19 cellular contexts compared by ENCODE assay signal in the genomic region with DNA sequence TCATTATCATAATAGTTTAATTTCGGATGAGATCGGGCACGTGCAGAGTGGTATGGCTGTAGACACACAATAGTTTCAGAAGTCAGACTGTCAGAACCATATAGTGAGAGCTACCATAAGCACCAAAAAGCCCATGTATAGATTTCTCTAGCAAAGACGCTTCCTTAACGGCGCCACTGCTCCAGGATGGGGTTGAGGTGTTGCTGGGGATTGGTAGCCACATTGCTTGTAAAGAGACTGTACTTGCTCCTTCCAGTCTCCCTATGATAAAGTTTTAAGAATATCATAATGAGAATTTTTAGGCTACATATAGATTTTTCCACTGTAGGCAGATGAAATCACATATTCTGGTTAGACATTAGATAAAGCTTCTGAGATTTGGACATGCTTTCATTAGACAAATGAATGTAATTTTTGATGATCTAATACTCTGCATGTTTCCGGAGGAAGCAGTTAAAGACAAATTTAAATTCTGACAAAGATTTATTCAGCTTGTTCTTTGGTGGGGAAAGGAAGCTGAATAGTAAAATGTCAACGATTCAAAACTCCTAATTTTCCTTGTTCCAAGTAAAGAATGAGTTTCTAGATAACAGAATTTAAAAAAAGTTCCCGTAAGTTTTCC.
DNase-seq lines count a peak whose midpoint lies in the region; ATAC-seq, FAIRE-seq and TF ChIP-seq lines count a peak whose summit lies in the region.
"Had no signal": no experiment of that assay in that cellular context is flagged by ENCODE, and none has a peak within 500 bp of the region (broad histone marks: within the 10 kb centered on the region; RNA-seq: fewer than 3 reads in every experiment).

No MANE protein-coding gene starts in this region.

- ATAC-seq in GM18868 (IDR thresholded peaks at IDR 0.05; ENCODE audit: unreplicated experiment), result peak; percentile 42
- ATAC-seq in GM19463 (IDR thresholded peaks at IDR 0.05; ENCODE audit: unreplicated experiment), result no peak
- no peak for ATAC-seq in GM19455 (IDR thresholded peaks at IDR 0.05; ENCODE audit: unreplicated experiment)
- ATAC-seq: natural killer cell, Panc1 had no signal

- H3K27ac ChIP-seq in OCI-LY7 (ENCODE audit: low read depth, low read length, poor library complexity, severe bottlenecking), result no peak overlapping the region
- peak overlapping the region; percentile 97 for H3K27ac ChIP-seq in endothelial cell of umbilical vein (ENCODE audit: insufficient read depth, low read depth, low read length)

- no peak for DNase-seq in OCI-LY7 (ENCODE audit: low spot score)
- DNase-seq in endothelial cell of umbilical vein (ENCODE audit: low read depth, low spot score), result no peak
- no peak for DNase-seq in COLO668 (lab: John Stamatoyannopoulos, UW; ENCODE audit: unreplicated experiment)
- DNase-seq in ACHN, result no peak
- DNase-seq: activated CD4-positive, alpha-beta T cell treated with anti-CD3 and anti-CD28 coated beads, Interleukin-2, amount 10 ng/mL, durations not matched to agents 24 days and 14 days; activated T-cell treated with anti-CD3 and anti-CD28 coated beads, Interleukin-2, amount 50 U/mL, for 1 hour; CD4-positive, alpha-beta memory T cell; natural killer cell; NCI-H1105; NCI-H345; stimulated activated naive CD4-positive, alpha-beta T cell treated with Interleukin-2 at 50 U/mL for 16 hours had no signal

- H3K9me1 ChIP-seq in endothelial cell of umbilical vein (replicated peaks; ENCODE audit: control insufficient read depth, extremely low read depth, insufficient read depth, low read length), result no peaks in the 10 kb centered on the region

- no peaks in the 10 kb centered on the region for H3K9me2 ChIP-seq in OCI-LY7 (ENCODE audit: insufficient read depth, low read length)

- CTCF ChIA-PET in OCI-LY7 (lab: Charles Lee; ENCODE audit: unreplicated experiment), result no interaction called here
- CTCF ChIA-PET in endothelial cell of umbilical vein (lab: Charles Lee), result interaction anchor here (0.8 to 2.2 kb wide), 10 partner anchors 12 to 141 kb away, joined by 3 to 16 read pairs (median 5); no protein-coding TSS in a partner anchor

- H3K4me1 ChIP-seq in OCI-LY7 (ENCODE audit: insufficient read depth, low read length, poor library complexity, severe bottlenecking) (peaks cover 11% of the 10 kb centered on the region), endothelial cell of umbilical vein (ENCODE audit: control insufficient read depth, extremely low read depth, insufficient read depth, low read length) (peaks cover 31% of the 10 kb centered on the region)

- in situ Hi-C loops in ACHN (cut with HindIII; ENCODE audit: low pct_ligation_motif_present, low pct_unique_long_range_greater_than_20kb, low sequenced_read_pairs), result no loop called here

- intact Hi-C loops in OCI-LY7 (cut with micrococcal nuclease; ENCODE audit: unreplicated experiment), result no loop called here
- intact Hi-C loops in endothelial cell of umbilical vein (cut with micrococcal nuclease), result loop anchor here (1.0 to 2.0 kb wide), 5 partner anchors 9 to 90 kb away; partner anchors contain the start of gene BACH1

- no peak for TF ChIP-seq POLR2A in endothelial cell of umbilical vein (IDR thresholded peaks at IDR 0.05; ENCODE audit: low read depth, low read length)

- no peaks in the 10 kb centered on the region for H3K4me1 Mint-ChIP-seq in nephron
- H3K4me1 Mint-ChIP-seq: CD4-positive, alpha-beta memory T cell; natural killer cell had no signal

- peak; percentile 86 for FAIRE-seq in endothelial cell of umbilical vein (lab: Jason Lieb, UNC)

- TF ChIP-seq CTCF in OCI-LY7 (conservative IDR thresholded peaks at IDR 0.05; ENCODE audit: low read length) (no peak), endothelial cell of umbilical vein (IDR thresholded peaks at IDR 0.05; ENCODE audit: extremely low read depth in 1 of 2, insufficient read depth in 1 of 2, low read depth in 1 of 2, low read length in 2 of 2) (no peak), nephron (IDR thresholded peaks at IDR 0.05; ENCODE audit: unreplicated experiment in 3 of 3) (no peak)

- H3K9me3 ChIP-seq in OCI-LY7 (ENCODE audit: low read length), result no peaks in the 10 kb centered on the region
- H3K9me3 ChIP-seq in endothelial cell of umbilical vein (replicated peaks; ENCODE audit: control insufficient read depth, insufficient read depth, low read length), result no peaks in the 10 kb centered on the region
- H3K9me3 ChIP-seq: ascending aorta had no signal

- H3K27ac Mint-ChIP-seq in nephron, result peak overlapping the region in 2 of 3 experiments; percentile 9 to 67
- H3K27ac Mint-ChIP-seq: activated CD4-positive, alpha-beta T cell treated with anti-CD3 and anti-CD28 coated beads, Interleukin-2, amount 10 ng/mL, durations not matched to agents 24 days and 14 days; CD4-positive, alpha-beta memory T cell; IgD-negative memory B cell; natural killer cell; T-helper 1 cell treated with Interleukin-12 subunit alpha and Interleukin-12 subunit beta and Interleukin-4 antibody, amounts not matched to agents 30 μg/mL and 1 μg/mL, for 36 hours had no signal

- no peaks in the 10 kb centered on the region for H3K36me3 ChIP-seq in OCI-LY7 (ENCODE audit: insufficient read depth, low read length)
- H3K36me3 ChIP-seq in endothelial cell of umbilical vein (ENCODE audit: control insufficient read depth in 2 of 2, extremely low read depth in 1 of 2, insufficient read depth in 2 of 2, low read length in 2 of 2), result no peaks in the 10 kb centered on the region
- H3K36me3 ChIP-seq: ascending aorta had no signal

- no peak overlapping the region for H3K4me3 ChIP-seq in OCI-LY7 (ENCODE audit: low read depth, low read length, poor library complexity, severe bottlenecking)
- H3K4me3 ChIP-seq in endothelial cell of umbilical vein (replicated peaks in 1 of 3; ENCODE audit: insufficient read depth in 1 of 3, low read depth in 1 of 3, low read length in 3 of 3), result peak overlapping the region in 1 of 3 experiments; percentile 38
- H3K4me3 ChIP-seq: ascending aorta had no signal

- H3K79me2 ChIP-seq in OCI-LY7 (ENCODE audit: insufficient read depth, low read depth, low read length), result no peaks in the 10 kb centered on the region
- H3K79me2 ChIP-seq in endothelial cell of umbilical vein (ENCODE audit: control insufficient read depth, insufficient read depth, low read length), result no peaks in the 10 kb centered on the region

- dilution Hi-C loops in endothelial cell of umbilical vein (cut with MboI; ENCODE audit: extremely low pct_ligation_motif_present, low sequenced_read_pairs), result no loop called here

- peaks cover under 1% of the 10 kb centered on the region for H3K9me3 Mint-ChIP-seq in nephron
- H3K9me3 Mint-ChIP-seq: natural killer cell had no signal

- peak overlapping the region; percentile 69 for H2AFZ ChIP-seq in OCI-LY7 (ENCODE audit: low read length)
- peak overlapping the region; percentile 1 for H2AFZ ChIP-seq in endothelial cell of umbilical vein (ENCODE audit: low read depth, low read length)

- H3K36me3 Mint-ChIP-seq in nephron (ENCODE audit: low read depth), result no peaks in the 10 kb centered on the region
- H3K36me3 Mint-ChIP-seq: CD4-positive, alpha-beta memory T cell; IgD-negative memory B cell; natural killer cell had no signal

- H3K27me3 ChIP-seq in endothelial cell of umbilical vein (ENCODE audit: control insufficient read depth in 2 of 2, insufficient read depth in 2 of 2, low read length in 2 of 2), result no peaks in the 10 kb centered on the region
- H3K27me3 ChIP-seq: ascending aorta had no signal

- H3K27me3 Mint-ChIP-seq in nephron (ENCODE audit: low read depth), result no peaks in the 10 kb centered on the region
- H3K27me3 Mint-ChIP-seq: activated CD4-positive, alpha-beta T cell treated with anti-CD3 and anti-CD28 coated beads, Interleukin-2, amount 10 ng/mL, durations not matched to agents 24 days and 14 days; IgD-negative memory B cell had no signal

- BruUV-seq in OCI-LY7 (replicated peaks; lab: Mats Ljungman, UMichigan), result no TSS peak
- TSS peak; percentile 96 for BruUV-seq in endothelial cell of umbilical vein (replicated peaks; lab: Mats Ljungman, UMichigan)

- H4K20me1 ChIP-seq in OCI-LY7 (ENCODE audit: insufficient read depth, low read length) (no peaks in the 10 kb centered on the region), endothelial cell of umbilical vein (replicated peaks; ENCODE audit: control insufficient read depth, extremely low read depth, insufficient read depth, low read length) (no peaks in the 10 kb centered on the region)

- peak overlapping the region; percentile 37 for H3K4me2 ChIP-seq in OCI-LY7 (ENCODE audit: low read length)
- peak overlapping the region; percentile 89 for H3K4me2 ChIP-seq in endothelial cell of umbilical vein (ENCODE audit: insufficient read depth, low read length)

- H3K4me3 Mint-ChIP-seq in nephron, result no peak overlapping the region
- H3K4me3 Mint-ChIP-seq: activated CD4-positive, alpha-beta T cell treated with anti-CD3 and anti-CD28 coated beads, Interleukin-2, amount 10 ng/mL, durations not matched to agents 24 days and 14 days; CD4-positive, alpha-beta memory T cell; natural killer cell; T-helper 1 cell treated with Interleukin-12 subunit alpha and Interleukin-12 subunit beta and Interleukin-4 antibody, amounts not matched to agents 30 μg/mL and 1 μg/mL, for 36 hours had no signal

- POLR2A ChIA-PET in OCI-LY7 (lab: Charles Lee), result interaction anchor here (0.6 to 1.4 kb wide), 3 partner anchors 37 to 93 kb away, joined by 3 read pairs; no protein-coding TSS in a partner anchor
- POLR2A ChIA-PET in endothelial cell of umbilical vein (lab: Charles Lee), result interaction anchor here (0.7 to 1.7 kb wide), 3 partner anchors 26 to 91 kb away, joined by 3 to 10 read pairs (median 3); partner anchors contain the start of gene BACH1

- H3K9ac ChIP-seq in endothelial cell of umbilical vein (replicated peaks; ENCODE audit: extremely low read depth, insufficient read depth, low read length), result peak overlapping the region; percentile 80

TF ChIP-seq in endothelial cell of umbilical vein, 7 proteins besides CTCF, POLR2A, EP300 and RAD21:
- TF ChIP-seq JUN (IDR thresholded peaks at IDR 0.05; ENCODE audit: borderline replicate concordance, insufficient read depth, insufficient read length, low read depth) (no peak), FOS (IDR thresholded peaks at IDR 0.05; ENCODE audit: borderline replicate concordance, insufficient read depth, low read length) (peak; percentile 51)
